Comparison of ENCODE assay signal across 2 cellular contexts in the genomic region with DNA sequence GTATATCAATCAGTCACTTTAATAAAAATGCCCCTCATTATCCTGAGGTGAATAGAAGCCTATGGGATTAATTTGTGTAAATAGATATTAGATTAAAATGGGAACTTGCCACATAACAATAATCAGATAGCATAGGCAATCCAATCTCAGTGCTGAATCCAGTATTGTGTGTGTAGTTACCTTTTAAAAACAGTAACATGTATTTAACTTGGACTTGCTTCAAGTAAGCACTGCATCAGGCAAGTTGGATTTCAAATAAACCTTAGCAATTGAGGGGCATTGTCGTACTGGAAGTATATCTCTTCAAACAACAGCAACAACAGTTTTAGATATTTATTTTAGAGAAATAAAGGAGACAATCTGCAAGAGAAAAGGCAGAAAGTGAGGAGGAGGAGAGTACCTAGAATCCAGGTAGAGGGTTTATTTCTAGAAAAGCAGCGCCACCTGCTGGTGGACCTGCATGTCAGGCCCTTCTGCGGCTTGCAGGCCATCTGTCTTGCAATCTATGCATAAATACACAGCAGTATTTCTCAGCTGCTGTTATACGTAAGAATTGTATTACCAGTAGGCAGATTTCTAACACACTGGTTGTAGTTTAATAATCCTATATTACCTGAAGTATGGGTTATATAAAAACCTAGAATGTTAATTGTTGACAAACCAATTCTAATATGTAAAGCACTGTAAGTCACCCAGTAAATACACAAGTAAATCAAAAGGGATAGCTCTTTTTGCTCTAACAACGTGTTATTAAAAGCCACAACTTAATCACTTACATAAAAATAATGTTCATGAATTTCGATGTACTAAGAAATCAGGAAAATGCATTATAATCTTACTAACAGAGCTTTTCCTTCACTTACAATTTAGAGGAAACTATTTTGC.
TF ChIP-seq lines count a peak whose summit lies in the region.

No MANE protein-coding gene starts in this region.

TF ChIP-seq in IMR-90, 13 proteins besides CTCF, POLR2A, EP300 and RAD21:
- TF ChIP-seq CEBPB (IDR thresholded peaks at IDR 0.05; ENCODE audit: low read depth, low read length) (no peak), SMC3 (IDR thresholded peaks at IDR 0.05; ENCODE audit: low read depth, low read length) (peak; percentile 52), MAZ (IDR thresholded peaks at IDR 0.05; ENCODE audit: borderline replicate concordance, low read depth, low read length) (no peak), BHLHE40 (IDR thresholded peaks at IDR 0.05; ENCODE audit: low read depth, low read length) (no peak)
- TF ChIP-seq, protein P1, sequence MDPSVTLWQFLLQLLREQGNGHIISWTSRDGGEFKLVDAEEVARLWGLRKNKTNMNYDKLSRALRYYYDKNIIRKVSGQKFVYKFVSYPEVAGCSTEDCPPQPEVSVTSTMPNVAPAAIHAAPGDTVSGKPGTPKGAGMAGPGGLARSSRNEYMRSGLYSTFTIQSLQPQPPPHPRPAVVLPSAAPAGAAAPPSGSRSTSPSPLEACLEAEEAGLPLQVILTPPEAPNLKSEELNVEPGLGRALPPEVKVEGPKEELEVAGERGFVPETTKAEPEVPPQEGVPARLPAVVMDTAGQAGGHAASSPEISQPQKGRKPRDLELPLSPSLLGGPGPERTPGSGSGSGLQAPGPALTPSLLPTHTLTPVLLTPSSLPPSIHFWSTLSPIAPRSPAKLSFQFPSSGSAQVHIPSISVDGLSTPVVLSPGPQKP (IDR thresholded peaks at IDR 0.05; ENCODE audit: borderline replicate concordance, low read depth, low read length), result no peak

TF ChIP-seq in neural cell, 6 proteins besides CTCF, POLR2A, EP300 and RAD21:
- TF ChIP-seq SMC3 (conservative IDR thresholded peaks at IDR 0.05; ENCODE audit: poor library complexity) (peak; percentile 93), EZH2 (IDR thresholded peaks at IDR 0.05; ENCODE audit: borderline replicate concordance, insufficient read depth, low read length, poor library complexity, severe bottlenecking) (no peak)
TF ChIP-seq in neural cell: peak in this region for 1.
